In genomic region chr2:175684466-175684865, GRCh38 we compare ENCODE assay signal across 13 cellular contexts.
"Had no signal": no experiment of that assay in that cellular context is flagged by ENCODE, and none has a peak within 500 bp of the region (broad histone marks: within the 10 kb centered on the region; RNA-seq: fewer than 3 reads in every experiment).

No MANE protein-coding gene starts in this region.

- H3K9ac ChIP-seq: neural progenitor cell had no signal

- H3K27ac Mint-ChIP-seq: activated CD4-positive, alpha-beta memory T cell treated with anti-CD3 and anti-CD28 coated beads for 36 hours; activated CD4-positive, alpha-beta T cell treated with anti-CD3 and anti-CD28 coated beads for 36 hours; activated CD8-positive, alpha-beta memory T cell treated with anti-CD3 and anti-CD28 coated beads, Interleukin-2, amount 10 ng/mL, durations not matched to agents 7 days and 5 days; activated naive CD4-positive, alpha-beta T cell treated with anti-CD3 and anti-CD28 coated beads, Interleukin-2, amount 50 U/mL, for 24 hours; naive B cell; neural progenitor cell; stimulated activated naive CD8-positive, alpha-beta T cell treated with anti-CD3 and anti-CD28 coated beads, Interleukin-15, amount 100 ng/mL, for 72 hours; T-helper 1 cell treated with Interleukin-12 subunit alpha and Interleukin-12 subunit beta and Interleukin-4 antibody, amounts not matched to agents 30 μg/mL and 1 μg/mL, for 36 hours had no signal

- H3K9me3 Mint-ChIP-seq: activated CD4-positive, alpha-beta memory T cell treated with anti-CD3 and anti-CD28 coated beads for 36 hours; activated naive CD4-positive, alpha-beta T cell treated with anti-CD3 and anti-CD28 coated beads, Interleukin-2, amount 50 U/mL, for 24 hours; neural progenitor cell; stimulated activated naive CD8-positive, alpha-beta T cell treated with anti-CD3 and anti-CD28 coated beads, Interleukin-15, amount 100 ng/mL, for 72 hours; T-helper 1 cell treated with Interleukin-12 subunit alpha and Interleukin-12 subunit beta and Interleukin-4 antibody, amounts not matched to agents 30 μg/mL and 1 μg/mL, for 36 hours had no signal

- H3K27me3 ChIP-seq: ovary, upper lobe of left lung had no signal

- H2AFZ ChIP-seq: neural progenitor cell had no signal

- H3K4me1 Mint-ChIP-seq: activated CD4-positive, alpha-beta T cell treated with anti-CD3 and anti-CD28 coated beads for 36 hours; activated CD8-positive, alpha-beta memory T cell treated with anti-CD3 and anti-CD28 coated beads, Interleukin-2, amount 10 ng/mL, durations not matched to agents 7 days and 5 days; activated naive CD4-positive, alpha-beta T cell treated with anti-CD3 and anti-CD28 coated beads, Interleukin-2, amount 50 U/mL, for 24 hours; naive B cell; stimulated activated naive CD8-positive, alpha-beta T cell treated with anti-CD3 and anti-CD28 coated beads, Interleukin-15, amount 100 ng/mL, for 72 hours had no signal

- H3K27ac ChIP-seq: adrenal gland, dorsolateral prefrontal cortex, neural progenitor cell, ovary, upper lobe of left lung had no signal

- H3K4me1 ChIP-seq: adrenal gland, upper lobe of left lung had no signal

- H3K4me3 Mint-ChIP-seq: activated CD4-positive, alpha-beta memory T cell treated with anti-CD3 and anti-CD28 coated beads for 36 hours; activated CD4-positive, alpha-beta T cell treated with anti-CD3 and anti-CD28 coated beads for 36 hours; activated CD8-positive, alpha-beta memory T cell treated with anti-CD3 and anti-CD28 coated beads, Interleukin-2, amount 10 ng/mL, durations not matched to agents 7 days and 5 days; activated naive CD4-positive, alpha-beta T cell treated with anti-CD3 and anti-CD28 coated beads, Interleukin-2, amount 50 U/mL, for 24 hours; naive B cell; neural progenitor cell; stimulated activated naive CD8-positive, alpha-beta T cell treated with anti-CD3 and anti-CD28 coated beads, Interleukin-15, amount 100 ng/mL, for 72 hours; T-helper 1 cell treated with Interleukin-12 subunit alpha and Interleukin-12 subunit beta and Interleukin-4 antibody, amounts not matched to agents 30 μg/mL and 1 μg/mL, for 36 hours had no signal

- H3K4me2 ChIP-seq: neural progenitor cell had no signal

- H3K36me3 Mint-ChIP-seq: activated CD4-positive, alpha-beta memory T cell treated with anti-CD3 and anti-CD28 coated beads for 36 hours; activated CD8-positive, alpha-beta memory T cell treated with anti-CD3 and anti-CD28 coated beads, Interleukin-2, amount 10 ng/mL, durations not matched to agents 7 days and 5 days; activated naive CD4-positive, alpha-beta T cell treated with anti-CD3 and anti-CD28 coated beads, Interleukin-2, amount 50 U/mL, for 24 hours; naive B cell; neural progenitor cell had no signal

- H3K4me3 ChIP-seq: adrenal gland, dorsolateral prefrontal cortex, neural progenitor cell, ovary, upper lobe of left lung had no signal

- DNase-seq: activated CD4-positive, alpha-beta memory T cell treated with anti-CD3 and anti-CD28 coated beads for 36 hours; activated CD4-positive, alpha-beta T cell treated with anti-CD3 and anti-CD28 coated beads for 36 hours; activated CD8-positive, alpha-beta memory T cell treated with anti-CD3 and anti-CD28 coated beads, Interleukin-2, amount 10 ng/mL, durations not matched to agents 7 days and 5 days; activated T-cell treated with anti-CD3 and anti-CD28 coated beads, Interleukin-2, amount 50 U/mL, for 1 hour; adrenal gland; dorsolateral prefrontal cortex; naive B cell; ovary; stimulated activated naive CD8-positive, alpha-beta T cell treated with anti-CD3 and anti-CD28 coated beads, Interleukin-15, amount 100 ng/mL, for 72 hours; upper lobe of left lung had no signal

- H3K36me3 ChIP-seq: adrenal gland, neural progenitor cell, ovary, upper lobe of left lung had no signal

- H3K9me3 ChIP-seq: adrenal gland, ovary, upper lobe of left lung had no signal
